In the genomic region with DNA sequence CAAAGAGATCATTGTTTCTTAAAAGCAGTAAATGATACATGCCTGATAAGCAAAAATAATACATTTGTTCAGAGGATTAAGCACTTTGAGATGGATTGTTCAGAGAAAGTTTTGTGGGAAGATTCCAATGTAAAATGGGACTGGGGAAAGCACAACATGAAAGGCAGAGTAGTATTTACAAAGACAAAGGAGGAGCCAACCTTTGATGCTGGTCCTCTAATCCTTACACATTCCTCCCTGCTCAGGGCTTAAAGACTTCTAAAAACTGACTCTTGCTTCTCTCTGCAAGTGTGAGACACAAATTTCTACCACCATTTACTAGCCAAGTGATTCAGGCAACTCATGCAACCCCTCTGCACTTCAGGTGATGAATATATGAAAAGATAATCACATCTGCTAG, we compare ENCODE assay signal across 26 cellular contexts. TPM values are rescaled to one million over a fixed set of nuclear protein-coding genes. Genes with fewer than 3 reads are reported as not detected.
"Had no signal": no experiment of that assay in that cellular context is flagged by ENCODE, and none has a peak within 500 bp of the region (broad histone marks: within the 10 kb centered on the region; RNA-seq: fewer than 3 reads in every experiment).

No MANE protein-coding gene starts in this region.

- H3K27ac Mint-ChIP-seq: activated naive CD8-positive, alpha-beta T cell treated with anti-CD3 and anti-CD28 coated beads for 36 hours; natural killer cell treated with Interleukin-12 subunit alpha and Interleukin-12 subunit beta and Interleukin-15 and Interleukin-18, amount 100 ng/mL, for 72 hours; stimulated activated memory B cell treated with anti-CD40 and anti-IgM and Interleukin-4, amounts not matched to agents 10 μg/mL and 1 μg/mL and 100 μg/mL, for 72 hours; T-helper 2 cell treated with Interferon-gamma antibody and Interleukin-4, amounts not matched to agents 5 μg/mL and 100 μg/mL, for 36 hours had no signal

- H3K36me3 Mint-ChIP-seq: activated naive CD8-positive, alpha-beta T cell treated with anti-CD3 and anti-CD28 coated beads for 36 hours; natural killer cell treated with Interleukin-12 subunit alpha and Interleukin-12 subunit beta and Interleukin-15 and Interleukin-18, amount 100 ng/mL, for 72 hours; stimulated activated memory B cell treated with anti-CD40 and anti-IgM and Interleukin-4, amounts not matched to agents 10 μg/mL and 1 μg/mL and 100 μg/mL, for 72 hours had no signal

- H3K4me2 ChIP-seq: hepatocyte, smooth muscle cell had no signal

- H2AFZ ChIP-seq: hepatocyte had no signal

- H3K4me3 Mint-ChIP-seq: activated naive CD8-positive, alpha-beta T cell treated with anti-CD3 and anti-CD28 coated beads for 36 hours; activated T-cell treated with anti-CD3 and anti-CD28 coated beads, Interleukin-2, amount 50 U/mL, for 4 hours; central memory CD8-positive, alpha-beta T cell; natural killer cell treated with Interleukin-12 subunit alpha and Interleukin-12 subunit beta and Interleukin-15 and Interleukin-18, amount 100 ng/mL, for 72 hours; stimulated activated memory B cell treated with anti-CD40 and anti-IgM and Interleukin-4, amounts not matched to agents 10 μg/mL and 1 μg/mL and 100 μg/mL, for 72 hours; T-helper 2 cell treated with Interferon-gamma antibody and Interleukin-4, amounts not matched to agents 5 μg/mL and 100 μg/mL, for 36 hours had no signal

- H3K9me3 Mint-ChIP-seq: T-helper 2 cell treated with Interferon-gamma antibody and Interleukin-4, amounts not matched to agents 5 μg/mL and 100 μg/mL, for 36 hours had no signal

- H3K27me3 Mint-ChIP-seq: activated naive CD8-positive, alpha-beta T cell treated with anti-CD3 and anti-CD28 coated beads for 36 hours; central memory CD8-positive, alpha-beta T cell; natural killer cell treated with Interleukin-12 subunit alpha and Interleukin-12 subunit beta and Interleukin-15 and Interleukin-18, amount 100 ng/mL, for 72 hours; stimulated activated memory B cell treated with anti-CD40 and anti-IgM and Interleukin-4, amounts not matched to agents 10 μg/mL and 1 μg/mL and 100 μg/mL, for 72 hours had no signal

- ATAC-seq: activated T-cell treated with anti-CD3 and anti-CD28 coated beads, Interleukin-2, amount 50 U/mL, for 4 hours; natural killer cell treated with Interleukin-12 subunit alpha and Interleukin-12 subunit beta and Interleukin-15 and Interleukin-18, amount 100 ng/mL, for 72 hours had no signal

- H3K4me1 Mint-ChIP-seq: activated naive CD8-positive, alpha-beta T cell treated with anti-CD3 and anti-CD28 coated beads for 36 hours; central memory CD8-positive, alpha-beta T cell had no signal

- H3K9me3 ChIP-seq: breast epithelium, esophagus muscularis mucosa, left ventricle myocardium inferior, sigmoid colon, transverse colon had no signal

- H3K79me2 ChIP-seq: hepatocyte had no signal

- H3K36me3 ChIP-seq: breast epithelium, esophagus muscularis mucosa, left ventricle myocardium inferior, sigmoid colon, transverse colon, WERI-Rb-1 had no signal

- H3K27me3 ChIP-seq: hepatocyte, sigmoid colon, transverse colon had no signal

- H3K27ac ChIP-seq: breast epithelium, dorsolateral prefrontal cortex, esophagus muscularis mucosa, hepatocyte, left ventricle myocardium inferior, sigmoid colon, transverse colon, WERI-Rb-1 had no signal

- H3K4me1 ChIP-seq: breast epithelium, esophagus muscularis mucosa, left ventricle myocardium inferior, transverse colon had no signal

- H3K4me3 ChIP-seq: breast epithelium, dorsolateral prefrontal cortex, esophagus muscularis mucosa, hepatocyte, left ventricle myocardium inferior, sigmoid colon, smooth muscle cell, transverse colon had no signal

- DNase-seq: activated CD4-positive, alpha-beta T cell treated with anti-CD3 and anti-CD28 coated beads, Interleukin-2, amount 50 U/mL, for 4 hours; activated CD8-positive, alpha-beta memory T cell treated with anti-CD3 and anti-CD28 coated beads, Interleukin-2, amount 50 U/mL, for 48 hours; activated naive CD4-positive, alpha-beta T cell treated with Interleukin-2 at 50 U/mL for 16 hours; activated naive CD8-positive, alpha-beta T cell treated with anti-CD3 and anti-CD28 coated beads for 36 hours; activated T-cell treated with anti-CD3 and anti-CD28 coated beads, Interleukin-2, amount 50 U/mL, for 4 hours; dorsolateral prefrontal cortex; glutamatergic neuron; left ventricle myocardium inferior; sigmoid colon; stimulated activated CD4-positive, alpha-beta T cell treated with anti-CD3 and anti-CD28 coated beads, Interleukin-15, amount 100 ng/mL, for 24 hours; transverse colon; WERI-Rb-1 had no signal

RNA-seq across cellular contexts. Expression of gene REG3G, which starts 47.2 kb away (rescaled TPM):
- total RNA-seq: activated CD8-positive, alpha-beta memory T cell treated with anti-CD3 and anti-CD28 coated beads for 36 hours; activated naive CD8-positive, alpha-beta T cell treated with anti-CD3 and anti-CD28 coated beads for 36 hours; astrocyte; breast epithelium; dorsolateral prefrontal cortex; esophagus muscularis mucosa; frontal cortex; left ventricle myocardium inferior; lung microvascular endothelial cell; natural killer cell treated with Interleukin-12 subunit alpha and Interleukin-12 subunit beta and Interleukin-15 and Interleukin-18, amount 100 ng/mL, for 72 hours; renal cortical epithelial cell; sigmoid colon; smooth muscle cell; temporal lobe; transverse colon had no signal
- polyA plus RNA-seq: smooth muscle cell had no signal
